ENCODE assay signal across 8 cellular contexts in the genomic region with DNA sequence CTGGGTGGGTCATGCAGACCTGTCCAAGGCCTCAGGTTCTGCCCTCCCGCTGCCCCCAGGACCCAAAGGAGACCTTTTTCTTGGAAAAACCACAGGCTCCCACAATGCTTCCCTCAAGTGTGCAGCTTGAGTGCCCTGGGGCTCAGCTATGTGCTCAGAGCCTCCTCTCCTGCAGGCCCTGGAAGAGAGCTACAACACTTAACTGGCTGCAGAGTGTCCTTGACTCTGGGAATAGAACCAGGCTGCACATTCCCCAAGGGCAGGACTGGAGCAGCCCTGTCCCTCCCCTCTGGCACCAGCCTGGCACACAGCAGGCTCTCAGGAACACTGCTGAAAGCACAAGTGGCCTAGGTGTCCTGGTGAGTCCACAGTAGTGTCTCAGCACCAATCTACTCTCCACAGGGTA. TPM values are rescaled to one million over a fixed set of nuclear protein-coding genes. Genes with fewer than 3 reads are reported as not detected.
DNase-seq lines count a peak whose midpoint lies in the region; TF ChIP-seq lines count a peak whose summit lies in the region.

No MANE protein-coding gene starts in this region.

- BruUV-seq in OCI-LY7 (replicated peaks; lab: Mats Ljungman, UMichigan) = no TSS peak

- H3K79me2 ChIP-seq in OCI-LY7 (ENCODE audit: insufficient read depth, low read depth, low read length) (no peaks in the 10 kb centered on the region), parathyroid adenoma (no peaks in the 10 kb centered on the region)

- H4K20me1 ChIP-seq in OCI-LY7 (ENCODE audit: insufficient read depth, low read length) = no peaks in the 10 kb centered on the region

- no CpG with 5 or more reads among the region's 1 CpG for WGBS in esophagus squamous epithelium, 2 donors

- H3K27me3 ChIP-seq in esophagus squamous epithelium (no peaks in the 10 kb centered on the region), parathyroid adenoma (ENCODE audit: control insufficient read depth, insufficient read depth, low read length) (no peaks in the 10 kb centered on the region)

- H3K9me3 ChIP-seq in OCI-LY7 (ENCODE audit: low read length) (no peaks in the 10 kb centered on the region), esophagus squamous epithelium (no peaks in the 10 kb centered on the region), parathyroid adenoma (ENCODE audit: control insufficient read depth, low read length) (no peaks in the 10 kb centered on the region)

- H3K4me3 ChIP-seq in OCI-LY7 (ENCODE audit: low read depth, low read length, poor library complexity, severe bottlenecking) = no peak overlapping the region
- no peak overlapping the region for H3K4me3 ChIP-seq in esophagus squamous epithelium
- H3K4me3 ChIP-seq in parathyroid adenoma (ENCODE audit: low read depth, low read length) = no peak overlapping the region

- DNase-seq in DMS79 treated with DMSO at 0.1 percent for 48 hours (lab: John Stamatoyannopoulos, UW) = peak; percentile 80
- no peak for DNase-seq in OCI-LY7 (ENCODE audit: low spot score)
- DNase-seq in esophagus squamous epithelium (lab: John Stamatoyannopoulos, UW) = no peak
- no peak for DNase-seq in hippocampal formation (lab: John Stamatoyannopoulos, UW)
- DNase-seq in stimulated activated CD8-positive, alpha-beta memory T cell treated with anti-CD3 and anti-CD28 coated beads, Interleukin-4, amount 100 ng/mL, for 48 hours = no peak
- no peak for DNase-seq in RKO (ENCODE audit: low spot score)
- DNase-seq in activated effector memory CD4-positive, alpha-beta T cell treated with Interleukin-2 at 50 U/mL for 16 hours = no peak

- TF ChIP-seq CTCF in OCI-LY7 (conservative IDR thresholded peaks at IDR 0.05; ENCODE audit: low read length) = no peak
- no peak for TF ChIP-seq CTCF in esophagus squamous epithelium (IDR thresholded peaks at IDR 0.05)
- TF ChIP-seq CTCF in parathyroid adenoma (IDR thresholded peaks at IDR 0.05) = no peak

- intact Hi-C loops in OCI-LY7 (cut with micrococcal nuclease; ENCODE audit: unreplicated experiment) = no loop called here
- intact Hi-C loops in esophagus squamous epithelium (cut with DNase I) = no loop called here

- no peaks in the 10 kb centered on the region for H3K9me2 ChIP-seq in OCI-LY7 (ENCODE audit: insufficient read depth, low read length)

- H3K27ac ChIP-seq in OCI-LY7 (ENCODE audit: low read depth, low read length, poor library complexity, severe bottlenecking) = peak overlapping the region; percentile 88
- H3K27ac ChIP-seq in esophagus squamous epithelium = peak overlapping the region; percentile 97 to 100 (median 98)
- H3K27ac ChIP-seq in parathyroid adenoma = peak overlapping the region; percentile 95

- POLR2A ChIA-PET in OCI-LY7 (lab: Charles Lee) = interaction anchor here (0.6 to 1.6 kb wide), 2 partner anchors 8 to 67 kb away, joined by 3 to 12 read pairs; no protein-coding TSS in a partner anchor

- H3K36me3 ChIP-seq in OCI-LY7 (ENCODE audit: insufficient read depth, low read length) (no peaks in the 10 kb centered on the region), esophagus squamous epithelium (peaks cover 0 to 13% (median 0%) of the 10 kb centered on the region in 3 donors), parathyroid adenoma (ENCODE audit: control insufficient read depth, insufficient read depth, low read length) (no peaks in the 10 kb centered on the region)

- H3K4me2 ChIP-seq in OCI-LY7 (ENCODE audit: low read length) (no peak overlapping the region), parathyroid adenoma (ENCODE audit: low read length) (no peak overlapping the region)

- H2AFZ ChIP-seq in OCI-LY7 (ENCODE audit: low read length) = no peak overlapping the region
- H2AFZ ChIP-seq in parathyroid adenoma = no peak overlapping the region

- H3K9ac ChIP-seq in parathyroid adenoma = no peak overlapping the region

- CTCF ChIA-PET in OCI-LY7 (lab: Charles Lee; ENCODE audit: unreplicated experiment) = interaction anchor here (1.1 kb wide), 1 partner anchor 165 kb away, joined by 3 read pairs; no protein-coding TSS in a partner anchor

- H3K4me1 ChIP-seq in OCI-LY7 (ENCODE audit: insufficient read depth, low read length, poor library complexity, severe bottlenecking) (peaks cover 45% of the 10 kb centered on the region), esophagus squamous epithelium (peaks cover 52 to 91% (median 62%) of the 10 kb centered on the region in 3 donors), parathyroid adenoma (peaks cover 33% of the 10 kb centered on the region)

- TF ChIP-seq POLR2A in esophagus squamous epithelium (IDR thresholded peaks at IDR 0.05) = no peak

RNA-seq across cellular contexts. Expression of a gene that starts 4.8 kb away (rescaled TPM):
- total RNA-seq in OCI-LY7 (2014; rRNA removed; shearing (Covaris generic)) = 48.4 and 70.4 TPM in 2 replicates
- total RNA-seq in OCI-LY7 (2022) (187 and 213 TPM in 2 replicates), esophagus squamous epithelium (100 to 1,000 TPM in 2 of 4 donors, 10 to 100 TPM in 2; 55.0 to 137 (median 108) TPM)
